1 cellular context compared by ENCODE assay signal in genomic region chr1:151265446-151266236, GRCh38.
TF ChIP-seq lines count a peak whose summit lies in the region.

No MANE protein-coding gene starts in this region.

TF ChIP-seq in HepG2, 621 proteins besides CTCF, POLR2A, EP300 and RAD21 (continued from another document):
- TF ChIP-seq, protein P1, sequence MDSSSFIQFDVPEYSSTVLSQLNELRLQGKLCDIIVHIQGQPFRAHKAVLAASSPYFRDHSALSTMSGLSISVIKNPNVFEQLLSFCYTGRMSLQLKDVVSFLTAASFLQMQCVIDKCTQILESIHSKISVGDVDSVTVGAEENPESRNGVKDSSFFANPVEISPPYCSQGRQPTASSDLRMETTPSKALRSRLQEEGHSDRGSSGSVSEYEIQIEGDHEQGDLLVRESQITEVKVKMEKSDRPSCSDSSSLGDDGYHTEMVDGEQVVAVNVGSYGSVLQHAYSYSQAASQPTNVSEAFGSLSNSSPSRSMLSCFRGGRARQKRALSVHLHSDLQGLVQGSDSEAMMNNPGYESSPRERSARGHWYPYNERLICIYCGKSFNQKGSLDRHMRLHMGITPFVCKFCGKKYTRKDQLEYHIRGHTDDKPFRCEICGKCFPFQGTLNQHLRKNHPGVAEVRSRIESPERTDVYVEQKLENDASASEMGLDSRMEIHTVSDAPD (CRISPR knock-in tag; IDR thresholded peaks at IDR 0.05): 0 out of 2 replicates have a peak, but pooled peaks have one; percentile 59
- TF ChIP-seq RBM22 (optimal IDR thresholded peaks at IDR 0.05; ENCODE audit: low read length) (no peak), RXRA (CRISPR knock-in tag; IDR thresholded peaks at IDR 0.05) (peak; percentile 43; the same call in 1 of the 2 replicates), MEIS2 (CRISPR knock-in tag; IDR thresholded peaks at IDR 0.05) (0 out of 2 replicates have a peak, but pooled peaks have one; percentile 41)
TF ChIP-seq in HepG2: peak in this region for 56.
